ENCODE assay signal across 24 cellular contexts in the genomic region with DNA sequence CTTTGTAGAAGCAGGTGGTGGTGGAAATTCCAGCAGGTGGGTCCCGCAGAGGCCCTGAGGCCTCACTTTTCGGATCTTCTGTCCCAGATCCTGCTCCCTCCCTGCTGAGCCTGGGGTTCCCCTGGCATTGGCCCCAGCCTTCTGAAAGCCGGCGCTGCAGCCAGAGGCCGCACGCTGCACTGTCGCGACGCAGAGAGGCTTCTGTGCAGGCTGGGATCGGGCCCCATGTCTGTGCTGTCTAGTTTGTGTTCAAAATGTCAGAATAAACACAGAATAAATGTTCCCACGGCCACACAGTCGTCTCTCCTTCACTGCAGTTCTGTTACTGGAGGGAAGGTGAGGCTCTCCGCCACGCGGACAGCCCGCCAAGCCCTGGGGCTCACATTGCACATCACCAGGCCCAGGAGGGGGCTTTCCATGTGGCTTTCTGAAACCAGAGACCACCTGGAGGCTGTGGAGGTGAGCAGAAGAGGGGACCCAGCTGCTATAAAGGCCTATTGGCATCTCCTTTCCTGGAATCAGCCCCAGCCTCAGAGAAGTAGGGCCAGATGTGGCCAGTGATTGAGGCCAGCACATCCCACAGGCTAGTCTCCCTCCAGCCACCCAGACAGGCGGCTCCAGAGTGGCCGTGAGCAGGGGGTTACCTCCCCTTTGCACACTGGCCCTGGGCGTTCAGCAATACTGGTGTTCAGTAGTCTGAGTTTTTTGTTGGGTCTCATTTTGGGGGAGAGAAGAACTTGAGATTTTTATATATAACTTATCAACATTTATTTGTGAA. TPM values are rescaled to one million over a fixed set of nuclear protein-coding genes. Genes with fewer than 3 reads are reported as not detected.
DNase-seq lines count a peak whose midpoint lies in the region; ATAC-seq and TF ChIP-seq lines count a peak whose summit lies in the region.
"Had no signal": no experiment of that assay in that cellular context is flagged by ENCODE, and none has a peak within 500 bp of the region (broad histone marks: within the 10 kb centered on the region; RNA-seq: fewer than 3 reads in every experiment).

No MANE protein-coding gene starts in this region.

- no peak for TF ChIP-seq CTCF in sigmoid colon (IDR thresholded peaks at IDR 0.05)
- TF ChIP-seq CTCF in gastroesophageal sphincter (IDR thresholded peaks at IDR 0.05): no peak

- no peak for DNase-seq in activated naive CD4-positive, alpha-beta T cell treated with anti-CD3 and anti-CD28 coated beads for 36 hours
- no peak for DNase-seq in activated naive CD4-positive, alpha-beta T cell treated with anti-CD3 and anti-CD28 coated beads, Interleukin-2, amount 50 U/mL, for 16 hours
- DNase-seq in T-helper 17 cell: no peak
- no peak for DNase-seq in memory B cell (ENCODE audit: low spot score in 2 of 2)
- DNase-seq in sigmoid colon: no peak
- no peak for DNase-seq in NCI-H2081 treated with DMSO at 0.1 percent for 48 hours (lab: John Stamatoyannopoulos, UW)
- DNase-seq in stimulated activated CD8-positive, alpha-beta memory T cell treated with anti-CD3 and anti-CD28 coated beads, Interleukin-4, amount 100 ng/mL, for 48 hours: no peak
- DNase-seq: activated T-cell treated with anti-CD3 and anti-CD28 coated beads, Interleukin-2, amount 50 U/mL, for 1 hour; GM23248; kidney glomerular epithelial cell; NCI-H1105 treated with DMSO at 0.1 percent for 48 hours; NCI-H2081; NCI-H345; NCI-H774; RPMI8226; spleen; stimulated activated CD4-positive, alpha-beta T cell treated with anti-CD3 and anti-CD28 coated beads, Interleukin-4, amount 100 ng/mL, for 1 hour; stimulated activated naive CD8-positive, alpha-beta T cell treated with anti-CD3 and anti-CD28 coated beads, Interleukin-15, amount 100 ng/mL, for 72 hours; T-helper 9 cell; tibial artery had no signal

- peaks cover 15% of the 10 kb centered on the region for H3K4me1 Mint-ChIP-seq in activated naive CD4-positive, alpha-beta T cell treated with anti-CD3 and anti-CD28 coated beads for 36 hours (ENCODE audit: low read depth)
- H3K4me1 Mint-ChIP-seq in T-helper 17 cell (peaks cover 26% of the 10 kb centered on the region), memory B cell (peaks cover 19% of the 10 kb centered on the region)

- H3K4me3 ChIP-seq in sigmoid colon (no peak overlapping the region), gastroesophageal sphincter (no peak overlapping the region)
- H3K4me3 ChIP-seq: GM23248, lung, spleen, tibial artery had no signal

- H3K36me3 Mint-ChIP-seq in activated naive CD4-positive, alpha-beta T cell treated with anti-CD3 and anti-CD28 coated beads for 36 hours (ENCODE audit: low read depth): peaks cover 5% of the 10 kb centered on the region
- H3K36me3 Mint-ChIP-seq in T-helper 17 cell (ENCODE audit: low read depth) (peaks cover 2% of the 10 kb centered on the region), memory B cell (peaks cover 2% of the 10 kb centered on the region)

- TF ChIP-seq EP300 in sigmoid colon (IDR thresholded peaks at IDR 0.05) (no peak), gastroesophageal sphincter (IDR thresholded peaks at IDR 0.05) (no peak)

- peaks cover 0 to 22% (median 5%) of the 10 kb centered on the region in 4 donors for H3K36me3 ChIP-seq in sigmoid colon
- no peaks in the 10 kb centered on the region for H3K36me3 ChIP-seq in gastroesophageal sphincter

- ATAC-seq in T-helper 17 cell: no peak
- ATAC-seq in memory B cell (ENCODE audit: low read depth): no peak
- no peak for ATAC-seq in gastroesophageal sphincter
- ATAC-seq: activated CD4-positive, CD25-positive, alpha-beta regulatory T cell treated with anti-CD3 and anti-CD28 coated beads, Interleukin-2, amount 50 U/mL, for 24 hours; stimulated activated naive CD8-positive, alpha-beta T cell treated with anti-CD3 and anti-CD28 coated beads, Interleukin-15, amount 100 ng/mL, for 72 hours had no signal

- H3K4me3 Mint-ChIP-seq in activated naive CD4-positive, alpha-beta T cell treated with anti-CD3 and anti-CD28 coated beads for 36 hours: no peak overlapping the region
- H3K4me3 Mint-ChIP-seq in T-helper 17 cell: no peak overlapping the region
- no peak overlapping the region for H3K4me3 Mint-ChIP-seq in memory B cell
- H3K4me3 Mint-ChIP-seq: activated naive CD4-positive, alpha-beta T cell treated with anti-CD3 and anti-CD28 coated beads, Interleukin-2, amount 50 U/mL, for 24 hours had no signal

- peak overlapping the region; percentile 18 to 61 (median 42) for H3K27ac ChIP-seq in sigmoid colon
- peak overlapping the region in 2 of 4 donors; percentile 28 to 89 for H3K27ac ChIP-seq in gastroesophageal sphincter
- H3K27ac ChIP-seq: GM23248, tibial artery had no signal

- H3K9me3 ChIP-seq in T-helper 17 cell (ENCODE audit: control insufficient read depth, low read length, poor library complexity, severe bottlenecking): no peaks in the 10 kb centered on the region
- H3K9me3 ChIP-seq in sigmoid colon: no peaks in the 10 kb centered on the region
- no peaks in the 10 kb centered on the region for H3K9me3 ChIP-seq in gastroesophageal sphincter
- H3K9me3 ChIP-seq: spleen, tibial artery had no signal

- TF ChIP-seq POLR2A in sigmoid colon (IDR thresholded peaks at IDR 0.05): no peak
- TF ChIP-seq POLR2A in gastroesophageal sphincter (IDR thresholded peaks at IDR 0.05): no peak

- peaks cover 0 to 55% (median 48%) of the 10 kb centered on the region in 4 donors for H3K4me1 ChIP-seq in sigmoid colon
- peaks cover 0 to 58% (median 24%) of the 10 kb centered on the region in 3 donors for H3K4me1 ChIP-seq in gastroesophageal sphincter

- H3K27me3 ChIP-seq in sigmoid colon (no peaks in the 10 kb centered on the region), gastroesophageal sphincter (no peaks in the 10 kb centered on the region)
- H3K27me3 ChIP-seq: spleen, tibial artery had no signal

- no peaks in the 10 kb centered on the region for H3K27me3 Mint-ChIP-seq in activated naive CD4-positive, alpha-beta T cell treated with anti-CD3 and anti-CD28 coated beads for 36 hours (ENCODE audit: low read depth)
- H3K27me3 Mint-ChIP-seq in T-helper 17 cell (no peaks in the 10 kb centered on the region), memory B cell (no peaks in the 10 kb centered on the region)
- H3K27me3 Mint-ChIP-seq: activated naive CD4-positive, alpha-beta T cell treated with anti-CD3 and anti-CD28 coated beads, Interleukin-2, amount 50 U/mL, for 24 hours; stimulated activated naive CD8-positive, alpha-beta T cell treated with anti-CD3 and anti-CD28 coated beads, Interleukin-15, amount 100 ng/mL, for 72 hours had no signal

- intact Hi-C loops in activated naive CD4-positive, alpha-beta T cell treated with anti-CD3 and anti-CD28 coated beads for 36 hours (cut with micrococcal nuclease): loop anchor here (10.0 kb wide), 1 partner anchor 463 kb away; no protein-coding TSS in a partner anchor
- intact Hi-C loops in sigmoid colon (cut with DNase I): loop anchor here (5.0 to 10.0 kb wide), 2 partner anchors 356 to 453 kb away; no protein-coding TSS in a partner anchor

- WGBS in sigmoid colon, 2 donors: 83 to 90% methylated on average over 19 of the region's 19 CpGs
- WGBS in gastroesophageal sphincter (ENCODE audit: low coverage in 1 of 2), 2 donors: 80% methylated on average over 1 of the region's 19 CpGs; no CpG with 5 or more reads in 1 of the 2 donors

- H3K9me3 Mint-ChIP-seq in activated naive CD4-positive, alpha-beta T cell treated with anti-CD3 and anti-CD28 coated beads for 36 hours: no peaks in the 10 kb centered on the region
- no peaks in the 10 kb centered on the region for H3K9me3 Mint-ChIP-seq in memory B cell
- H3K9me3 Mint-ChIP-seq: activated naive CD4-positive, alpha-beta T cell treated with anti-CD3 and anti-CD28 coated beads, Interleukin-2, amount 50 U/mL, for 24 hours; stimulated activated naive CD8-positive, alpha-beta T cell treated with anti-CD3 and anti-CD28 coated beads, Interleukin-15, amount 100 ng/mL, for 72 hours had no signal

- CTCF ChIA-PET in activated naive CD4-positive, alpha-beta T cell treated with anti-CD3 and anti-CD28 coated beads for 36 hours (lab: Charles Lee): no interaction called here

- H3K27ac Mint-ChIP-seq in activated naive CD4-positive, alpha-beta T cell treated with anti-CD3 and anti-CD28 coated beads for 36 hours: peak overlapping the region; percentile 18
- H3K27ac Mint-ChIP-seq in T-helper 17 cell: peak overlapping the region; percentile 72
- H3K27ac Mint-ChIP-seq in memory B cell: peak overlapping the region; percentile 20
- H3K27ac Mint-ChIP-seq: activated naive CD4-positive, alpha-beta T cell treated with anti-CD3 and anti-CD28 coated beads, Interleukin-2, amount 50 U/mL, for 24 hours had no signal

RNA-seq across cellular contexts. Expression of a gene that starts 46.5 kb away (rescaled TPM):
- 10 to 100 TPM; 54.7 to 54.9 TPM for total RNA-seq in activated naive CD4-positive, alpha-beta T cell treated with anti-CD3 and anti-CD28 coated beads for 36 hours
- 10 to 100 TPM; 80.7 to 90.0 TPM for total RNA-seq in T-helper 17 cell
- total RNA-seq in sigmoid colon: 10 to 100 TPM; 17.5 to 52.1 (median 21.8) TPM
- 10 to 100 TPM in 1 of 3 donors, 1 to 10 TPM in 2; 7.9 to 26.7 (median 9.6) TPM for polyA plus RNA-seq in sigmoid colon
- 10 to 100 TPM; 25.9 to 56.8 (median 33.4) TPM for total RNA-seq in gastroesophageal sphincter

RNA-seq across cellular contexts. Expression of a gene that starts 46.7 kb away (rescaled TPM):
- total RNA-seq in activated naive CD4-positive, alpha-beta T cell treated with anti-CD3 and anti-CD28 coated beads for 36 hours: 10 to 100 TPM; 45.3 to 45.7 TPM
- total RNA-seq in T-helper 17 cell (100 to 1,000 TPM in 1 of 2 donors, 10 to 100 TPM in 1; 96.2 to 111 TPM), sigmoid colon (100 to 1,000 TPM in 1 of 4 donors, 10 to 100 TPM in 3; 55.7 to 172 (median 66.0) TPM), gastroesophageal sphincter (100 to 1,000 TPM in 2 of 4 donors, 10 to 100 TPM in 2; 59.9 to 113 (median 85.0) TPM)
- 10 to 100 TPM; 63.1 to 84.1 (median 74.9) TPM for polyA plus RNA-seq in sigmoid colon

RNA-seq across cellular contexts. Expression of a gene that starts 57.8 kb away (rescaled TPM):
- 10 to 100 TPM; 26.2 to 28.2 TPM for total RNA-seq in activated naive CD4-positive, alpha-beta T cell treated with anti-CD3 and anti-CD28 coated beads for 36 hours
- total RNA-seq in T-helper 17 cell (10 to 100 TPM; 16.7 to 17.2 TPM), sigmoid colon (10 to 100 TPM; 31.6 to 51.2 (median 36.1) TPM), gastroesophageal sphincter (10 to 100 TPM; 33.9 to 45.9 (median 38.2) TPM)
- polyA plus RNA-seq in sigmoid colon: 10 to 100 TPM; 12.5 to 27.6 (median 13.2) TPM

Comparison
In these comparisons a context has a peak if more than half of its experiments do, and no peak if none do; other contexts are left out.
1. H3K27ac Mint-ChIP-seq: peak in every context shown above with its lines; median percentile 72 in T-helper 17 cell; 20 in memory B cell; 18 in activated naive CD4-positive, alpha-beta T cell treated with anti-CD3 and anti-CD28 coated beads for 36 hours.